Comparison of ENCODE assay signal across 30 cellular contexts in the genomic region with DNA sequence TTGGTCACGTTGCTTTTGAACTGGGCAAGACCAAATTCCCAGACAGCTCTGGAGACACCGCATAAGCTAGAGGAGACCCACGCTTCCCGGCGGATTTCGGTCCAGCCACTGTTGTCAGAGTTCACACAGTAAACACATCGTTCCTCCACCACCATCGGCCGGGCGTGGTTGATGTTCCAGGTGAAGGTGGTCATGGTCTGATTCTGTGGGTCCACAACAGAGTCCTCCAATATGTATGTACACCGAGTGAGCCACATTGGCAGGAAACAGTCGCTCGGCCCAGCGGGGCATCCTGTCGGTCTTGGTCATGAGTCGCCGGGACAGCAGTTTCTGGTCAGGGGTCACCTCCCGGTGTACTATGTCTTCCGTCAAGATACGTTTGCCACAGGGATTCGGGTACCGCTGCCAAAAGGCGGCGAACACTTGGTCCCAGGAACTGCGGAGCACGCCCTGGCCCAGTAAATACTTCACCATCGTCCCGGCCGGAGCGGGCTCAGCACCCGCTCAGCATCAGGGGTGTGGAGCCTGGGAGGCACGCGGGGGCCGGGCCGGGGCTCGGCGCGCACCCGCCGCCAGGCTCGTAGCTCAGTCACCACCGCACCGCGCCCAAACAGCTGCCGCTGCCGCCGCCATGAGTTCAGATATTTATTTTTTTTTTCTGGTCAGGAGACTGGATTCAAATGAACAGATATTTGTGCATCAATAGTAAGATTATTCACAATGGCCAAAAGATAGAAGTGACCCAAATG. TPM values are rescaled to one million over a fixed set of nuclear protein-coding genes. Genes with fewer than 3 reads are reported as not detected.
"Had no signal": no experiment of that assay in that cellular context is flagged by ENCODE, and none has a peak within 500 bp of the region (broad histone marks: within the 10 kb centered on the region; RNA-seq: fewer than 3 reads in every experiment).

No MANE protein-coding gene starts in this region.

- DNase-seq: colonic mucosa; cortex of kidney; effector CD8-positive, alpha-beta T cell; effector memory CD8-positive, alpha-beta T cell; endodermal cell; foreskin keratinocyte; glutamatergic neuron; head of caudate nucleus; heart right ventricle; hippocampal formation; left cardiac atrium; left ventricle myocardium superior; lower lobe of right lung; mesenchymal stem cell; mucosa of descending colon had no signal

- H3K9me3 ChIP-seq: colonic mucosa, esophagus muscularis mucosa, gastroesophageal sphincter, left lung, lower lobe of right lung, mucosa of descending colon had no signal

- H3K27ac Mint-ChIP-seq: dendritic cell treated with granulocyte-macrophage colony-stimulating factor and Interleukin-4, amounts not matched to agents 40 ng/mL and 50 ng/mL, for 4 days; effector memory CD8-positive, alpha-beta T cell; endodermal cell had no signal

- H3K4me3 ChIP-seq: colonic mucosa, esophagus muscularis mucosa, gastroesophageal sphincter, heart right ventricle, left lung, lower lobe of right lung, mucosa of descending colon had no signal

- H3K27ac ChIP-seq: colonic mucosa, esophagus muscularis mucosa, foreskin keratinocyte, gastroesophageal sphincter, heart right ventricle, left lung, lower lobe of right lung had no signal

- H3K4me1 ChIP-seq: colonic mucosa, foreskin keratinocyte, gastroesophageal sphincter, heart right ventricle, left lung, lower lobe of right lung had no signal

- H3K4me3 Mint-ChIP-seq: dendritic cell treated with granulocyte-macrophage colony-stimulating factor and Interleukin-4, amounts not matched to agents 40 ng/mL and 50 ng/mL, for 4 days; effector memory CD8-positive, alpha-beta T cell; endodermal cell; mesothelial cell of epicardium had no signal

- H3K27me3 Mint-ChIP-seq: dendritic cell treated with granulocyte-macrophage colony-stimulating factor and Interleukin-4, amounts not matched to agents 40 ng/mL and 50 ng/mL, for 4 days had no signal

- H3K36me3 ChIP-seq: colonic mucosa, esophagus muscularis mucosa, gastroesophageal sphincter, heart right ventricle, left lung, lower lobe of right lung had no signal

- H3K27me3 ChIP-seq: colonic mucosa, esophagus muscularis mucosa, foreskin keratinocyte, gastroesophageal sphincter, heart right ventricle, left lung had no signal

- ATAC-seq: effector memory CD8-positive, alpha-beta T cell; foreskin keratinocyte; gastroesophageal sphincter; heart right ventricle; left cardiac atrium; left lung; left ventricle myocardium superior; lower lobe of right lung; mucosa of descending colon had no signal

RNA-seq across cellular contexts. Expression of a gene that starts 36.7 kb away (rescaled TPM):
- total RNA-seq: colonic mucosa, dermis microvascular lymphatic vessel endothelial cell, epithelial cell of proximal tubule, fibroblast of lung, fibroblast of villous mesenchyme, foreskin keratinocyte, frontal cortex, glomerular endothelial cell, kidney epithelial cell, left cardiac atrium, left ventricle myocardium superior, lung microvascular endothelial cell, mesenteric fat pad had no signal
- polyA plus RNA-seq: fibroblast of lung, foreskin keratinocyte, heart right ventricle, keratinocyte had no signal
